Comparison of ENCODE assay signal across 21 cellular contexts in genomic region chr2:20988906-20989305, GRCh38. TPM values are rescaled to one million over a fixed set of nuclear protein-coding genes. Genes with fewer than 3 reads are reported as not detected.
"Had no signal": no experiment of that assay in that cellular context is flagged by ENCODE, and none has a peak within 500 bp of the region (broad histone marks: within the 10 kb centered on the region; RNA-seq: fewer than 3 reads in every experiment).

No MANE protein-coding gene starts in this region.

- H3K27me3 ChIP-seq: gastrocnemius medialis had no signal

- FAIRE-seq: islet of Langerhans, TTC549 had no signal

- H3K36me3 ChIP-seq: gastrocnemius medialis, heart right ventricle, spleen had no signal

- H3K4me1 ChIP-seq: heart right ventricle, spleen had no signal

- H3K4me1 Mint-ChIP-seq: activated B cell treated with CpG ODN at 0.5 μM for 24 hours; activated CD4-positive, alpha-beta T cell treated with anti-CD3 and anti-CD28 coated beads, Interleukin-2, amount 10 ng/mL, durations not matched to agents 7 days and 5 days; activated naive CD8-positive, alpha-beta T cell treated with anti-CD3 and anti-CD28 coated beads for 36 hours; central memory CD8-positive, alpha-beta T cell; natural killer cell; stimulated activated naive CD8-positive, alpha-beta T cell treated with anti-CD3 and anti-CD28 coated beads, Interleukin-15, amount 100 ng/mL, for 72 hours had no signal

- H3K4me3 Mint-ChIP-seq: activated B cell treated with CpG ODN at 0.5 μM for 24 hours; activated CD4-positive, alpha-beta T cell treated with anti-CD3 and anti-CD28 coated beads, Interleukin-2, amount 10 ng/mL, durations not matched to agents 7 days and 5 days; activated naive CD8-positive, alpha-beta T cell treated with anti-CD3 and anti-CD28 coated beads for 36 hours; activated T-helper 1 cell treated with anti-CD3 and anti-CD28 coated beads, Interleukin-12 subunit alpha, Interleukin-12 subunit beta, Interleukin-2, Interleukin-4 antibody, amounts not matched to agents 30 ng/mL and 10 ng/mL and 1 ng/mL, durations not matched to agents 14 hours and 24 hours and 36 hours; central memory CD8-positive, alpha-beta T cell; dendritic cell treated with granulocyte-macrophage colony-stimulating factor and Interleukin-4, amounts not matched to agents 40 ng/mL and 50 ng/mL, for 4 days; effector memory CD8-positive, alpha-beta T cell; natural killer cell; stimulated activated naive CD8-positive, alpha-beta T cell treated with anti-CD3 and anti-CD28 coated beads, Interleukin-15, amount 100 ng/mL, for 72 hours had no signal

- DNase-seq: activated B cell treated with CpG ODN at 0.5 μM for 24 hours; activated CD4-positive, alpha-beta T cell treated with anti-CD3 and anti-CD28 coated beads, Interleukin-2, amount 10 ng/mL, durations not matched to agents 7 days and 5 days; activated naive CD8-positive, alpha-beta T cell treated with anti-CD3 and anti-CD28 coated beads for 36 hours; amygdala; effector memory CD8-positive, alpha-beta T cell; gastrocnemius medialis; heart right ventricle; mammary epithelial cell; natural killer cell; spleen; stimulated activated naive CD8-positive, alpha-beta T cell treated with anti-CD3 and anti-CD28 coated beads, Interleukin-15, amount 100 ng/mL, for 72 hours had no signal

- H3K9me3 Mint-ChIP-seq: activated CD4-positive, alpha-beta T cell treated with anti-CD3 and anti-CD28 coated beads, Interleukin-2, amount 10 ng/mL, durations not matched to agents 7 days and 5 days; activated naive CD8-positive, alpha-beta T cell treated with anti-CD3 and anti-CD28 coated beads for 36 hours; activated T-helper 1 cell treated with anti-CD3 and anti-CD28 coated beads, Interleukin-12 subunit alpha, Interleukin-12 subunit beta, Interleukin-2, Interleukin-4 antibody, amounts not matched to agents 30 ng/mL and 10 ng/mL and 1 ng/mL, durations not matched to agents 14 hours and 24 hours and 36 hours; central memory CD8-positive, alpha-beta T cell; dendritic cell treated with granulocyte-macrophage colony-stimulating factor and Interleukin-4, amounts not matched to agents 40 ng/mL and 50 ng/mL, for 4 days; effector memory CD8-positive, alpha-beta T cell; natural killer cell; stimulated activated naive CD8-positive, alpha-beta T cell treated with anti-CD3 and anti-CD28 coated beads, Interleukin-15, amount 100 ng/mL, for 72 hours had no signal

- H3K9me3 ChIP-seq: gastrocnemius medialis, heart right ventricle, spleen had no signal

- H3K27ac Mint-ChIP-seq: activated B cell treated with CpG ODN at 0.5 μM for 24 hours; activated CD4-positive, alpha-beta T cell treated with anti-CD3 and anti-CD28 coated beads, Interleukin-2, amount 10 ng/mL, durations not matched to agents 7 days and 5 days; activated naive CD8-positive, alpha-beta T cell treated with anti-CD3 and anti-CD28 coated beads for 36 hours; activated T-helper 1 cell treated with anti-CD3 and anti-CD28 coated beads, Interleukin-12 subunit alpha, Interleukin-12 subunit beta, Interleukin-2, Interleukin-4 antibody, amounts not matched to agents 30 ng/mL and 10 ng/mL and 1 ng/mL, durations not matched to agents 14 hours and 24 hours and 36 hours; dendritic cell treated with granulocyte-macrophage colony-stimulating factor and Interleukin-4, amounts not matched to agents 40 ng/mL and 50 ng/mL, for 4 days; effector memory CD8-positive, alpha-beta T cell; natural killer cell; stimulated activated naive CD8-positive, alpha-beta T cell treated with anti-CD3 and anti-CD28 coated beads, Interleukin-15, amount 100 ng/mL, for 72 hours had no signal

- H3K4me3 ChIP-seq: gastrocnemius medialis, heart right ventricle, spleen had no signal

- ATAC-seq: effector memory CD8-positive, alpha-beta T cell; gastrocnemius medialis; heart right ventricle; left lobe of liver; natural killer cell; sciatic nerve; stimulated activated naive CD8-positive, alpha-beta T cell treated with anti-CD3 and anti-CD28 coated beads, Interleukin-15, amount 100 ng/mL, for 72 hours had no signal

- H3K36me3 Mint-ChIP-seq: activated naive CD8-positive, alpha-beta T cell treated with anti-CD3 and anti-CD28 coated beads for 36 hours; brain; natural killer cell had no signal

- H3K27ac ChIP-seq: epithelial cell of prostate, gastrocnemius medialis, heart right ventricle, spleen had no signal

- H3K27me3 Mint-ChIP-seq: activated B cell treated with CpG ODN at 0.5 μM for 24 hours; activated naive CD8-positive, alpha-beta T cell treated with anti-CD3 and anti-CD28 coated beads for 36 hours; stimulated activated naive CD8-positive, alpha-beta T cell treated with anti-CD3 and anti-CD28 coated beads, Interleukin-15, amount 100 ng/mL, for 72 hours had no signal

RNA-seq across cellular contexts. Expression of gene APOB, which starts 55.0 kb away (rescaled TPM):
- total RNA-seq: activated B cell treated with CpG ODN at 0.5 μM for 24 hours; activated CD4-positive, alpha-beta T cell treated with anti-CD3 and anti-CD28 coated beads, Interleukin-2, amount 10 ng/mL, durations not matched to agents 7 days and 5 days; activated naive CD8-positive, alpha-beta T cell treated with anti-CD3 and anti-CD28 coated beads for 36 hours; activated T-helper 1 cell treated with anti-CD3 and anti-CD28 coated beads, Interleukin-12 subunit alpha, Interleukin-12 subunit beta, Interleukin-2, Interleukin-4 antibody, amounts not matched to agents 30 ng/mL and 10 ng/mL and 1 ng/mL, durations not matched to agents 14 hours and 24 hours and 36 hours; mammary epithelial cell; natural killer cell; T-helper 2 cell treated with Interferon-gamma antibody and Interleukin-4, amounts not matched to agents 100 ng/mL and 5 ng/mL, for 36 hours had no signal
